Comparison of ENCODE assay signal across 1 cellular context in genomic region chr5:138542956-138543729, GRCh38.
TF ChIP-seq lines count a peak whose summit lies in the region.

ETF1 (minus strand) TSS chr5:138543236; CDS start chr5:138542918, 318 bp downstream.

TF ChIP-seq in H1, 55 proteins besides CTCF, POLR2A, EP300 and RAD21:
- TF ChIP-seq TCF12 (IDR thresholded peaks at IDR 0.05; ENCODE audit: low read depth, low read length) = no peak
- no peak for TF ChIP-seq KDM1A (IDR thresholded peaks at IDR 0.05; ENCODE audit: borderline replicate concordance, low read length)
- no peak for TF ChIP-seq SUZ12 (IDR thresholded peaks at IDR 0.05; ENCODE audit: low read length)
- no peak for TF ChIP-seq SIX5 (IDR thresholded peaks at IDR 0.05; ENCODE audit: low read depth, low read length)
- TF ChIP-seq BCL11A (IDR thresholded peaks at IDR 0.05; ENCODE audit: low read depth in 2 of 2, low read length in 2 of 2) = no peak
- no peak for TF ChIP-seq RNF2 (IDR thresholded peaks at IDR 0.05; ENCODE audit: borderline replicate concordance, low read depth, low read length, missing control alignments, poor library complexity, severe bottlenecking)
- no peak for TF ChIP-seq NRF1 (IDR thresholded peaks at IDR 0.05; ENCODE audit: low read depth, low read length)
- TF ChIP-seq BACH1 (IDR thresholded peaks at IDR 0.05; ENCODE audit: low read length) = no peak
- peak; percentile 29; the same call in 1 of the 2 replicates for TF ChIP-seq GTF2F1 (IDR thresholded peaks at IDR 0.05; ENCODE audit: borderline replicate concordance, low read depth, low read length)
- TF ChIP-seq ZNF274 (IDR thresholded peaks at IDR 0.05; ENCODE audit: borderline replicate concordance, extremely low read depth, low read length) = no peak
- TF ChIP-seq CHD7 (IDR thresholded peaks at IDR 0.05; ENCODE audit: insufficient replicate concordance, low read length) = no peak
- TF ChIP-seq NANOG (IDR thresholded peaks at IDR 0.05; ENCODE audit: insufficient read depth, low read depth, low read length, poor library complexity, severe bottlenecking) = no peak
- peak; percentile 95 for TF ChIP-seq CREB1 (IDR thresholded peaks at IDR 0.05)
- peak; percentile 42 to 52; a peak in 1 of 4 replicates for TF ChIP-seq SIN3A (conservative IDR thresholded peaks at IDR 0.05 in 1 of 2, IDR thresholded peaks at IDR 0.05 in 1 of 2; ENCODE audit: low read depth in 1 of 2, low read length in 2 of 2)
- peak; percentile 86 for TF ChIP-seq BRCA1 (IDR thresholded peaks at IDR 0.05; ENCODE audit: low read depth, low read length)
- TF ChIP-seq GABPA (IDR thresholded peaks at IDR 0.05; ENCODE audit: borderline replicate concordance, insufficient read depth, low read length) = no peak; the same call in 1 of the 2 replicates
- no peak for TF ChIP-seq RXRA (IDR thresholded peaks at IDR 0.05; ENCODE audit: insufficient read depth, low read depth, low read length)
- TF ChIP-seq TAF7 (optimal IDR thresholded peaks at IDR 0.05; ENCODE audit: borderline replicate concordance, low read depth, low read length) = peak; percentile 88
- no peak for TF ChIP-seq HDAC2 (IDR thresholded peaks at IDR 0.05; ENCODE audit: borderline replicate concordance in 1 of 2, low read depth in 2 of 2, low read length in 2 of 2)
- no peak for TF ChIP-seq RFX5 (IDR thresholded peaks at IDR 0.05; ENCODE audit: borderline replicate concordance, low read depth, low read length)
- peak; percentile 100 for TF ChIP-seq CEBPB (IDR thresholded peaks at IDR 0.05; ENCODE audit: low read depth, low read length)
- TF ChIP-seq TAF1 (IDR thresholded peaks at IDR 0.05; ENCODE audit: low read depth, low read length) = peak; percentile 84
- TF ChIP-seq KDM5A (IDR thresholded peaks at IDR 0.05; ENCODE audit: low read length) = 0 out of 2 replicates have a peak, but pooled peaks have one; percentile 1
- peak; percentile 95 for TF ChIP-seq PHF8 (conservative IDR thresholded peaks at IDR 0.05; ENCODE audit: low read depth, low read length)
- TF ChIP-seq, protein P1, sequence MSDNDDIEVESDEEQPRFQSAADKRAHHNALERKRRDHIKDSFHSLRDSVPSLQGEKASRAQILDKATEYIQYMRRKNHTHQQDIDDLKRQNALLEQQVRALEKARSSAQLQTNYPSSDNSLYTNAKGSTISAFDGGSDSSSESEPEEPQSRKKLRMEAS (IDR thresholded peaks at IDR 0.05) = peak; percentile 74
- no peak for TF ChIP-seq MAFK (IDR thresholded peaks at IDR 0.05; ENCODE audit: low read depth, low read length)
- TF ChIP-seq, protein P2, sequence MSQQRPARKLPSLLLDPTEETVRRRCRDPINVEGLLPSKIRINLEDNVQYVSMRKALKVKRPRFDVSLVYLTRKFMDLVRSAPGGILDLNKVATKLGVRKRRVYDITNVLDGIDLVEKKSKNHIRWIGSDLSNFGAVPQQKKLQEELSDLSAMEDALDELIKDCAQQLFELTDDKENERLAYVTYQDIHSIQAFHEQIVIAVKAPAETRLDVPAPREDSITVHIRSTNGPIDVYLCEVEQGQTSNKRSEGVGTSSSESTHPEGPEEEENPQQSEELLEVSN (IDR thresholded peaks at IDR 0.05) = no peak
- TF ChIP-seq, protein P3, sequence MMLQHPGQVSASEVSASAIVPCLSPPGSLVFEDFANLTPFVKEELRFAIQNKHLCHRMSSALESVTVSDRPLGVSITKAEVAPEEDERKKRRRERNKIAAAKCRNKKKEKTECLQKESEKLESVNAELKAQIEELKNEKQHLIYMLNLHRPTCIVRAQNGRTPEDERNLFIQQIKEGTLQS (IDR thresholded peaks at IDR 0.05; ENCODE audit: insufficient read depth, low read depth, low read length) = peak; percentile 43; the same call in 1 of the 2 replicates
- TF ChIP-seq SP1 (IDR thresholded peaks at IDR 0.05; ENCODE audit: low read depth, low read length) = peak; percentile 76; the same call in 1 of the 2 replicates
- peak; percentile 75; the same call in 1 of the 2 replicates for TF ChIP-seq RBBP5 (IDR thresholded peaks at IDR 0.05; ENCODE audit: borderline replicate concordance, low read depth, low read length)
- peak; percentile 92 for TF ChIP-seq POLR2AphosphoS5 (IDR thresholded peaks at IDR 0.05; ENCODE audit: low read depth, low read length)
- peak; percentile 86 for TF ChIP-seq TBP (IDR thresholded peaks at IDR 0.05; ENCODE audit: low read depth, low read length)
- peak; percentile 62 for TF ChIP-seq USF2 (IDR thresholded peaks at IDR 0.05; ENCODE audit: low read length)
- no peak for TF ChIP-seq POU5F1 (IDR thresholded peaks at IDR 0.05; ENCODE audit: low read depth, low read length)
- TF ChIP-seq, protein P4, sequence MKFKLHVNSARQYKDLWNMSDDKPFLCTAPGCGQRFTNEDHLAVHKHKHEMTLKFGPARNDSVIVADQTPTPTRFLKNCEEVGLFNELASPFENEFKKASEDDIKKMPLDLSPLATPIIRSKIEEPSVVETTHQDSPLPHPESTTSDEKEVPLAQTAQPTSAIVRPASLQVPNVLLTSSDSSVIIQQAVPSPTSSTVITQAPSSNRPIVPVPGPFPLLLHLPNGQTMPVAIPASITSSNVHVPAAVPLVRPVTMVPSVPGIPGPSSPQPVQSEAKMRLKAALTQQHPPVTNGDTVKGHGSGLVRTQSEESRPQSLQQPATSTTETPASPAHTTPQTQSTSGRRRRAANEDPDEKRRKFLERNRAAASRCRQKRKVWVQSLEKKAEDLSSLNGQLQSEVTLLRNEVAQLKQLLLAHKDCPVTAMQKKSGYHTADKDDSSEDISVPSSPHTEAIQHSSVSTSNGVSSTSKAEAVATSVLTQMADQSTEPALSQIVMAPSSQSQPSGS (IDR thresholded peaks at IDR 0.05; ENCODE audit: low read length) = peak; percentile 72; the same call in 1 of the 2 replicates
- peak; percentile 73 for TF ChIP-seq ASH2L (IDR thresholded peaks at IDR 0.05; ENCODE audit: low read length)
- TF ChIP-seq CHD1 (IDR thresholded peaks at IDR 0.05; ENCODE audit: low read depth, low read length) = no peak
- TF ChIP-seq CTBP2 (IDR thresholded peaks at IDR 0.05; ENCODE audit: borderline replicate concordance, insufficient read depth, insufficient read length, low read length) = no peak
- no peak; the same call in 1 of the 2 replicates for TF ChIP-seq SRF (IDR thresholded peaks at IDR 0.05; ENCODE audit: low read depth, low read length)
- no peak for TF ChIP-seq TEAD4 (IDR thresholded peaks at IDR 0.05; ENCODE audit: low read depth, low read length)
- peak; percentile 72; the same call in 1 of the 2 replicates for TF ChIP-seq YY1 (IDR thresholded peaks at IDR 0.05; ENCODE audit: low read depth, low read length)
- no peak for TF ChIP-seq EZH2 (IDR thresholded peaks at IDR 0.05; ENCODE audit: low read depth, low read length, severe bottlenecking)
- TF ChIP-seq SP4 (IDR thresholded peaks at IDR 0.05; ENCODE audit: low read length) = no peak
- TF ChIP-seq JUND (IDR thresholded peaks at IDR 0.05; ENCODE audit: low read length) = peak; percentile 34; the same call in 1 of the 2 replicates
- TF ChIP-seq FOSL1 (IDR thresholded peaks at IDR 0.05; ENCODE audit: insufficient read depth, low read depth, low read length) = no peak
- TF ChIP-seq HDAC6 (IDR thresholded peaks at IDR 0.05; ENCODE audit: low read depth, low read length) = no peak
- no peak for TF ChIP-seq SIRT6 (IDR thresholded peaks at IDR 0.05; ENCODE audit: low read length)
- no peak for TF ChIP-seq SAP30 (IDR thresholded peaks at IDR 0.05; ENCODE audit: insufficient read depth, insufficient replicate concordance, low read length)
- TF ChIP-seq CHD2 (IDR thresholded peaks at IDR 0.05; ENCODE audit: low read length) = peak; percentile 97
- no peak for TF ChIP-seq CBX8 (IDR thresholded peaks at IDR 0.05; ENCODE audit: borderline replicate concordance, low read depth, low read length)
- TF ChIP-seq EGR1 (IDR thresholded peaks at IDR 0.05; ENCODE audit: borderline replicate concordance, low read depth, low read length) = no peak
- no peak for TF ChIP-seq CBX5 (IDR thresholded peaks at IDR 0.05; ENCODE audit: low read depth, low read length)
- 0 out of 2 replicates have a peak, but pooled peaks have one; percentile 44 for TF ChIP-seq JUN (IDR thresholded peaks at IDR 0.05; ENCODE audit: low read depth, low read length)
- TF ChIP-seq KDM4A (IDR thresholded peaks at IDR 0.05; ENCODE audit: low read depth, low read length, severe bottlenecking) = no peak
- TF ChIP-seq SP2 (IDR thresholded peaks at IDR 0.05; ENCODE audit: low read length) = peak; percentile 76
